Comparison of ENCODE assay signal across 1 cellular context in the genomic region with DNA sequence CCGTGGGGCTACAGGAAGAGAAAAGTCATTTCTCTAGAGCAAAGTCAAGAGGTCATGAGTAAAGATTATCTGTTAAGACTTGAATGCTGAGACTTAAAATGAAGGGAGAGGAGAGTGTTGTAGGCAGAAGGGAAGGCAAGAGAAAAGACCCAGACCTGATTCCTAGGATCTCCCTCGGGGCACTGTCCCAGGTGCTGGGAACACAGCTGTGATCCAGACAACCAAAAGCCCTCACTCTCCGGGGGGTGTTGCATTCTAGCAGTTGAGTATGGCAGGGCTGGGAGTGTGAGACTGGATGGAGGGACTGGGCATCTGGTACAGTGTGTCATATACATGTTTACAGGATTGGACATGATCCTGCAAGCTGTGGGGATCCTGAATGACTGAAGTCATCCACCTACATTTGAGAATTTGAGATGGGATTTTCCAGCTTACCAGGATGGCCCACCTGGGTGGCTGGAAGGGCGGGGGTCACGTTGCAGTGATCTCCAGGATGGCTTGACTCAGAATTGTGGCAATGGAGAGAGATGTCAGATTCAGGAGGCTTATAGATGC.
TF ChIP-seq lines count a peak whose summit lies in the region.

No MANE protein-coding gene starts in this region.

TF ChIP-seq in HEK293, 187 proteins besides CTCF, POLR2A, EP300 and RAD21 (continued from another document):
- no peak for TF ChIP-seq ZNF311 (tag by site-specific recombination; IDR thresholded peaks at IDR 0.05; ENCODE audit: borderline replicate concordance)
- TF ChIP-seq, protein P1, sequence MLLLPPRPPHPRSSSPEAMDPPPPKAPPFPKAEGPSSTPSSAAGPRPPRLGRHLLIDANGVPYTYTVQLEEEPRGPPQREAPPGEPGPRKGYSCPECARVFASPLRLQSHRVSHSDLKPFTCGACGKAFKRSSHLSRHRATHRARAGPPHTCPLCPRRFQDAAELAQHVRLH (tag by site-specific recombination; IDR thresholded peaks at IDR 0.05): no peak
- TF ChIP-seq ZNF48 (tag by site-specific recombination; IDR thresholded peaks at IDR 0.05): no peak
- no peak for TF ChIP-seq ZNF654 (tag by site-specific recombination; IDR thresholded peaks at IDR 0.05; ENCODE audit: low read depth)
- TF ChIP-seq ZIC2 (tag by site-specific recombination; IDR thresholded peaks at IDR 0.05): peak; percentile 33
- TF ChIP-seq, protein P2, sequence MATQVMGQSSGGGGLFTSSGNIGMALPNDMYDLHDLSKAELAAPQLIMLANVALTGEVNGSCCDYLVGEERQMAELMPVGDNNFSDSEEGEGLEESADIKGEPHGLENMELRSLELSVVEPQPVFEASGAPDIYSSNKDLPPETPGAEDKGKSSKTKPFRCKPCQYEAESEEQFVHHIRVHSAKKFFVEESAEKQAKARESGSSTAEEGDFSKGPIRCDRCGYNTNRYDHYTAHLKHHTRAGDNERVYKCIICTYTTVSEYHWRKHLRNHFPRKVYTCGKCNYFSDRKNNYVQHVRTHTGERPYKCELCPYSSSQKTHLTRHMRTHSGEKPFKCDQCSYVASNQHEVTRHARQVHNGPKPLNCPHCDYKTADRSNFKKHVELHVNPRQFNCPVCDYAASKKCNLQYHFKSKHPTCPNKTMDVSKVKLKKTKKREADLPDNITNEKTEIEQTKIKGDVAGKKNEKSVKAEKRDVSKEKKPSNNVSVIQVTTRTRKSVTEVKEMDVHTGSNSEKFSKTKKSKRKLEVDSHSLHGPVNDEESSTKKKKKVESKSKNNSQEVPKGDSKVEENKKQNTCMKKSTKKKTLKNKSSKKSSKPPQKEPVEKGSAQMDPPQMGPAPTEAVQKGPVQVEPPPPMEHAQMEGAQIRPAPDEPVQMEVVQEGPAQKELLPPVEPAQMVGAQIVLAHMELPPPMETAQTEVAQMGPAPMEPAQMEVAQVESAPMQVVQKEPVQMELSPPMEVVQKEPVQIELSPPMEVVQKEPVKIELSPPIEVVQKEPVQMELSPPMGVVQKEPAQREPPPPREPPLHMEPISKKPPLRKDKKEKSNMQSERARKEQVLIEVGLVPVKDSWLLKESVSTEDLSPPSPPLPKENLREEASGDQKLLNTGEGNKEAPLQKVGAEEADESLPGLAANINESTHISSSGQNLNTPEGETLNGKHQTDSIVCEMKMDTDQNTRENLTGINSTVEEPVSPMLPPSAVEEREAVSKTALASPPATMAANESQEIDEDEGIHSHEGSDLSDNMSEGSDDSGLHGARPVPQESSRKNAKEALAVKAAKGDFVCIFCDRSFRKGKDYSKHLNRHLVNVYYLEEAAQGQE (tag by site-specific recombination; IDR thresholded peaks at IDR 0.05): peak; percentile 84
- TF ChIP-seq, protein P3, sequence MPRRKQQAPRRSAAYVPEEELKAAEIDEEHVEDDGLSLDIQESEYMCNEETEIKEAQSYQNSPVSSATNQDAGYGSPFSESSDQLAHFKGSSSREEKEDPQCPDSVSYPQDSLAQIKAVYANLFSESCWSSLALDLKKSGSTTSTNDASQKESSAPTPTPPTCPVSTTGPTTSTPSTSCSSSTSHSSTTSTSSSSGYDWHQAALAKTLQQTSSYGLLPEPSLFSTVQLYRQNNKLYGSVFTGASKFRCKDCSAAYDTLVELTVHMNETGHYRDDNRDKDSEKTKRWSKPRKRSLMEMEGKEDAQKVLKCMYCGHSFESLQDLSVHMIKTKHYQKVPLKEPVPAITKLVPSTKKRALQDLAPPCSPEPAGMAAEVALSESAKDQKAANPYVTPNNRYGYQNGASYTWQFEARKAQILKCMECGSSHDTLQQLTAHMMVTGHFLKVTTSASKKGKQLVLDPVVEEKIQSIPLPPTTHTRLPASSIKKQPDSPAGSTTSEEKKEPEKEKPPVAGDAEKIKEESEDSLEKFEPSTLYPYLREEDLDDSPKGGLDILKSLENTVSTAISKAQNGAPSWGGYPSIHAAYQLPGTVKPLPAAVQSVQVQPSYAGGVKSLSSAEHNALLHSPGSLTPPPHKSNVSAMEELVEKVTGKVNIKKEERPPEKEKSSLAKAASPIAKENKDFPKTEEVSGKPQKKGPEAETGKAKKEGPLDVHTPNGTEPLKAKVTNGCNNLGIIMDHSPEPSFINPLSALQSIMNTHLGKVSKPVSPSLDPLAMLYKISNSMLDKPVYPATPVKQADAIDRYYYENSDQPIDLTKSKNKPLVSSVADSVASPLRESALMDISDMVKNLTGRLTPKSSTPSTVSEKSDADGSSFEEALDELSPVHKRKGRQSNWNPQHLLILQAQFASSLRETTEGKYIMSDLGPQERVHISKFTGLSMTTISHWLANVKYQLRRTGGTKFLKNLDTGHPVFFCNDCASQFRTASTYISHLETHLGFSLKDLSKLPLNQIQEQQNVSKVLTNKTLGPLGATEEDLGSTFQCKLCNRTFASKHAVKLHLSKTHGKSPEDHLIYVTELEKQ (tag by site-specific recombination; IDR thresholded peaks at IDR 0.05; ENCODE audit: borderline replicate concordance): no peak
- TF ChIP-seq ZNF791 (tag by site-specific recombination; IDR thresholded peaks at IDR 0.05): no peak
- TF ChIP-seq REPIN1 (tag by site-specific recombination; IDR thresholded peaks at IDR 0.05; ENCODE audit: low read depth): no peak
- no peak for TF ChIP-seq ZNF19 (tag by site-specific recombination; IDR thresholded peaks at IDR 0.05; ENCODE audit: low read depth)
- no peak for TF ChIP-seq ZNF266 (tag by site-specific recombination; IDR thresholded peaks at IDR 0.05; ENCODE audit: low read depth)
- TF ChIP-seq ZNF211 (tag by site-specific recombination; IDR thresholded peaks at IDR 0.05; ENCODE audit: low read depth): no peak
- TF ChIP-seq ZNF423 (tag by site-specific recombination; IDR thresholded peaks at IDR 0.05): no peak
- TF ChIP-seq, protein P4, sequence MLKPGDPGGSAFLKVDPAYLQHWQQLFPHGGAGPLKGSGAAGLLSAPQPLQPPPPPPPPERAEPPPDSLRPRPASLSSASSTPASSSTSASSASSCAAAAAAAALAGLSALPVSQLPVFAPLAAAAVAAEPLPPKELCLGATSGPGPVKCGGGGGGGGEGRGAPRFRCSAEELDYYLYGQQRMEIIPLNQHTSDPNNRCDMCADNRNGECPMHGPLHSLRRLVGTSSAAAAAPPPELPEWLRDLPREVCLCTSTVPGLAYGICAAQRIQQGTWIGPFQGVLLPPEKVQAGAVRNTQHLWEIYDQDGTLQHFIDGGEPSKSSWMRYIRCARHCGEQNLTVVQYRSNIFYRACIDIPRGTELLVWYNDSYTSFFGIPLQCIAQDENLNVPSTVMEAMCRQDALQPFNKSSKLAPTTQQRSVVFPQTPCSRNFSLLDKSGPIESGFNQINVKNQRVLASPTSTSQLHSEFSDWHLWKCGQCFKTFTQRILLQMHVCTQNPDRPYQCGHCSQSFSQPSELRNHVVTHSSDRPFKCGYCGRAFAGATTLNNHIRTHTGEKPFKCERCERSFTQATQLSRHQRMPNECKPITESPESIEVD (tag by site-specific recombination; IDR thresholded peaks at IDR 0.05): no peak
- TF ChIP-seq ZNF521 (tag by site-specific recombination; IDR thresholded peaks at IDR 0.05): no peak
